ENCODE assay signal across 32 cellular contexts in the genomic region with DNA sequence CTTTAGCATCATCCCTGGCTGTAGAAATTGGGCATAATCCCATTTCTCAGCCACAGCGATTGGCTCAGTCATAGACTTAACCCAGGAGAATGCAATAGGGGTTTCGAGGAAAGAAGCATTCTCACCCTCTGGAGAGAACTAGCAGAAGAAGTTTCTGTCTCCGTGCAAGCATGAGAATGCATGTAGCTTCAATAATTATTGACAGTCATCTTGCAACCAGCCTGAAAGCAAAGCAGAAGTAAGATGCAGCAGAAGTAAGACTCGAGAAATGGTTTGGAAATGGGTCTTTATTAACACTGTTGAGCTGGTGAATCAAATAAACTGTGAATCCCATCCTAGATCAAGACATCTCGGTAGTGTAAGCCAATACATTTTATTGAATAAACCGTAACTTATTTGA.
"Had no signal": no experiment of that assay in that cellular context is flagged by ENCODE, and none has a peak within 500 bp of the region (broad histone marks: within the 10 kb centered on the region; RNA-seq: fewer than 3 reads in every experiment).

No MANE protein-coding gene starts in this region.

- H3K9ac ChIP-seq: KMS-11 had no signal

- ATAC-seq: activated CD8-positive, alpha-beta memory T cell treated with anti-CD3 and anti-CD28 coated beads, Interleukin-2, amount 10 ng/mL, durations not matched to agents 7 days and 5 days had no signal

- H3K4me1 ChIP-seq: ascending aorta, Peyer's patch, SJSA1 had no signal

- H3K27ac ChIP-seq: ascending aorta, cardiac muscle cell, KMS-11, Peyer's patch, SJSA1, WERI-Rb-1 had no signal

- H3K27me3 ChIP-seq: ascending aorta, cardiac muscle cell, Peyer's patch, SJSA1 had no signal

- H3K4me1 Mint-ChIP-seq: activated CD4-positive, alpha-beta memory T cell treated with anti-CD3 and anti-CD28 coated beads, Interleukin-2, amount 10 ng/mL, durations not matched to agents 7 days and 5 days; central memory CD8-positive, alpha-beta T cell had no signal

- DNase-seq: activated CD4-positive, alpha-beta memory T cell treated with anti-CD3 and anti-CD28 coated beads, Interleukin-2, amount 10 ng/mL, durations not matched to agents 7 days and 5 days; activated CD4-positive, alpha-beta T cell treated with anti-CD3 and anti-CD28 coated beads for 1 hour; activated CD4-positive, alpha-beta T cell treated with anti-CD3 and anti-CD28 coated beads for 48 hours; activated CD4-positive, CD25-positive, alpha-beta regulatory T cell; activated CD8-positive, alpha-beta memory T cell treated with anti-CD3 and anti-CD28 coated beads for 24 hours; activated CD8-positive, alpha-beta memory T cell treated with anti-CD3 and anti-CD28 coated beads, Interleukin-2, amount 10 ng/mL, durations not matched to agents 7 days and 5 days; activated CD8-positive, alpha-beta memory T cell treated with anti-CD3 and anti-CD28 coated beads, Interleukin-2, amount 50 U/mL, for 48 hours; activated effector memory CD4-positive, alpha-beta T cell treated with Interleukin-2 at 50 U/mL for 16 hours; activated naive CD4-positive, alpha-beta T cell treated with anti-CD3 and anti-CD28 coated beads, Interleukin-2, amount 50 U/mL, for 16 hours; activated naive CD8-positive, alpha-beta T cell treated with anti-CD3 and anti-CD28 coated beads for 36 hours; activated T-cell treated with anti-CD3 and anti-CD28 coated beads, Interleukin-2, amount 50 U/mL, for 48 hours; amygdala; MM.1S; NCI-H1105 treated with DMSO at 0.1 percent for 48 hours; NCI-H1436; NCI-H1694; NCI-H1930; NCI-H345; NCI-H524 treated with DMSO at 0.1 percent for 48 hours; Peyer's patch; RPMI8226; SHP77 treated with DMSO at 0.1 percent for 48 hours; SW 1271; T-helper 1 cell; T-helper 2 cell; T-helper 9 cell; WERI-Rb-1 had no signal

- H3K4me2 ChIP-seq: KMS-11 had no signal

- H3K27me3 Mint-ChIP-seq: activated CD4-positive, alpha-beta memory T cell treated with anti-CD3 and anti-CD28 coated beads, Interleukin-2, amount 10 ng/mL, durations not matched to agents 7 days and 5 days; activated CD8-positive, alpha-beta memory T cell treated with anti-CD3 and anti-CD28 coated beads, Interleukin-2, amount 10 ng/mL, durations not matched to agents 7 days and 5 days; activated naive CD8-positive, alpha-beta T cell treated with anti-CD3 and anti-CD28 coated beads for 36 hours; central memory CD8-positive, alpha-beta T cell had no signal

- H3K4me3 ChIP-seq: ascending aorta, cardiac muscle cell, Peyer's patch, SJSA1 had no signal

- H3K27ac Mint-ChIP-seq: activated CD4-positive, alpha-beta memory T cell treated with anti-CD3 and anti-CD28 coated beads, Interleukin-2, amount 10 ng/mL, durations not matched to agents 7 days and 5 days; activated CD8-positive, alpha-beta memory T cell treated with anti-CD3 and anti-CD28 coated beads, Interleukin-2, amount 10 ng/mL, durations not matched to agents 7 days and 5 days; activated naive CD8-positive, alpha-beta T cell treated with anti-CD3 and anti-CD28 coated beads for 36 hours had no signal

- H3K36me3 ChIP-seq: ascending aorta, cardiac muscle cell, Peyer's patch, SJSA1, WERI-Rb-1 had no signal

- H3K9me3 ChIP-seq: ascending aorta, Peyer's patch, SJSA1 had no signal

- H3K36me3 Mint-ChIP-seq: activated CD8-positive, alpha-beta memory T cell treated with anti-CD3 and anti-CD28 coated beads, Interleukin-2, amount 10 ng/mL, durations not matched to agents 7 days and 5 days; activated naive CD8-positive, alpha-beta T cell treated with anti-CD3 and anti-CD28 coated beads for 36 hours had no signal

- H3K9me3 Mint-ChIP-seq: activated CD4-positive, alpha-beta memory T cell treated with anti-CD3 and anti-CD28 coated beads, Interleukin-2, amount 10 ng/mL, durations not matched to agents 7 days and 5 days; central memory CD8-positive, alpha-beta T cell had no signal

- H3K4me3 Mint-ChIP-seq: activated CD4-positive, alpha-beta memory T cell treated with anti-CD3 and anti-CD28 coated beads, Interleukin-2, amount 10 ng/mL, durations not matched to agents 7 days and 5 days; activated CD8-positive, alpha-beta memory T cell treated with anti-CD3 and anti-CD28 coated beads, Interleukin-2, amount 10 ng/mL, durations not matched to agents 7 days and 5 days; activated naive CD8-positive, alpha-beta T cell treated with anti-CD3 and anti-CD28 coated beads for 36 hours; central memory CD8-positive, alpha-beta T cell had no signal
